Comparison of ENCODE assay signal across 19 cellular contexts in genomic region chr17:35897772-35898171, GRCh38. TPM values are rescaled to one million over a fixed set of nuclear protein-coding genes. Genes with fewer than 3 reads are reported as not detected.
"Had no signal": no experiment of that assay in that cellular context is flagged by ENCODE, and none has a peak within 500 bp of the region (broad histone marks: within the 10 kb centered on the region; RNA-seq: fewer than 3 reads in every experiment).

No MANE protein-coding gene starts in this region.

RNA-seq across cellular contexts. Expression of gene CCL5, which starts 17.6 kb away (rescaled TPM):
- total RNA-seq: chondrocyte, endodermal cell, mammary epithelial cell, temporal lobe had no signal

RNA-seq across cellular contexts. Expression of gene HEATR9, which starts 29.1 kb away (rescaled TPM):
- total RNA-seq: ascending aorta, cardiac septum, chondrocyte, endodermal cell, esophagus mucosa, left colon, mammary epithelial cell, occipital lobe, psoas muscle, sigmoid colon, SK-MEL-5, temporal lobe, tibial nerve, urinary bladder had no signal
- polyA plus RNA-seq: liver, mammary epithelial cell, psoas muscle, small intestine, urinary bladder had no signal

RNA-seq across cellular contexts. Expression of gene RDM1, which starts 32.8 kb away (rescaled TPM):
- total RNA-seq: ascending aorta, cardiac septum, kidney, psoas muscle, sigmoid colon, tibial nerve had no signal
- polyA plus RNA-seq: psoas muscle had no signal

RNA-seq across cellular contexts. Expression of gene LYZL6, which starts 45.7 kb away (rescaled TPM):
- total RNA-seq: activated CD8-positive, alpha-beta memory T cell treated with anti-CD3 and anti-CD28 coated beads for 36 hours; ascending aorta; cardiac septum; chondrocyte; endodermal cell; esophagus mucosa; kidney; left colon; liver; mammary epithelial cell; mucosa of gallbladder; occipital lobe; psoas muscle; sigmoid colon; SK-MEL-5; temporal lobe; tibial nerve; urinary bladder had no signal
- polyA plus RNA-seq: liver, mammary epithelial cell, psoas muscle, sigmoid colon, small intestine, urinary bladder had no signal
